In genomic region chr6:167576050-167576741, GRCh38 we compare ENCODE assay signal across 17 cellular contexts.
DNase-seq lines count a peak whose midpoint lies in the region; ATAC-seq, FAIRE-seq and TF ChIP-seq lines count a peak whose summit lies in the region.
"Had no signal": no experiment of that assay in that cellular context is flagged by ENCODE, and none has a peak within 500 bp of the region (broad histone marks: within the 10 kb centered on the region; RNA-seq: fewer than 3 reads in every experiment).

No MANE protein-coding gene starts in this region.

- H3K9ac ChIP-seq in HepG2 (ENCODE audit: insufficient read depth, low read depth, low read length), result no peak overlapping the region

- no peak for TF ChIP-seq CTCF in HepG2 (CRISPR knock-in tag; IDR thresholded peaks at IDR 0.05)
- TF ChIP-seq CTCF in right lobe of liver (IDR thresholded peaks at IDR 0.05), result no peak
- TF ChIP-seq CTCF in osteocyte (IDR thresholded peaks at IDR 0.05), result no peak

- intact Hi-C loops in HepG2 (cut with micrococcal nuclease; ENCODE audit: unreplicated experiment) (no loop called here), right lobe of liver (cut with DNase I) (no loop called here)

- H3K4me1 ChIP-seq in HepG2 (ENCODE audit: insufficient read depth, low read length), result peaks cover 64% of the 10 kb centered on the region
- H3K4me1 ChIP-seq in right lobe of liver, result peaks cover 0 to 15% (median 3%) of the 10 kb centered on the region in 4 donors
- H3K4me1 ChIP-seq: A549, Caco-2 had no signal

- H3K4me3 ChIP-seq in HepG2 (replicated peaks in 1 of 3; ENCODE audit: insufficient read depth in 1 of 3, low read depth in 2 of 3, low read length in 3 of 3) (no peak overlapping the region), right lobe of liver (no peak overlapping the region)
- H3K4me3 ChIP-seq: A549 had no signal

- WGBS in HepG2 (ENCODE audit: low lambda C conversion rate), result 68% methylated on average over 23 of the region's 23 CpGs
- WGBS in right lobe of liver (ENCODE audit: insufficient coverage, low coverage, low lambda C conversion rate, missing lambda C conversion rate), result 81% methylated on average over 6 of the region's 23 CpGs

- no peak overlapping the region for H3K27ac Mint-ChIP-seq in osteocyte (ENCODE audit: unreplicated experiment)

- TF ChIP-seq EP300 in HepG2 (IDR thresholded peaks at IDR 0.05; ENCODE audit: low read depth in 2 of 2, low read length in 2 of 2), result no peak
- TF ChIP-seq EP300 in HepG2 (CRISPR knock-in tag; IDR thresholded peaks at IDR 0.05; ENCODE audit: borderline replicate concordance), result no peak

- ATAC-seq in HepG2 (no peak), right lobe of liver (no peak), HG03439 (IDR thresholded peaks at IDR 0.05; ENCODE audit: unreplicated experiment) (no peak), GM21515 (IDR thresholded peaks at IDR 0.05; ENCODE audit: unreplicated experiment) (no peak)
- ATAC-seq: A549 had no signal

- no peak for TF ChIP-seq RAD21 in HepG2 (CRISPR knock-in tag; IDR thresholded peaks at IDR 0.05)

- no TSS peak for BruUV-seq in HepG2 (replicated peaks; lab: Mats Ljungman, UMichigan)

- H3K9me3 Mint-ChIP-seq in osteocyte (ENCODE audit: unreplicated experiment), result no peaks in the 10 kb centered on the region

- no peak for DNase-seq in HepG2 (ENCODE audit: low spot score)
- no peak for DNase-seq in right lobe of liver
- DNase-seq in iPS-NIHi11 (ENCODE audit: low spot score), result peak; percentile 2
- peak; percentile 80 for DNase-seq in osteocyte (ENCODE audit: extremely low spot score, unreplicated experiment)
- no peak for DNase-seq in NCI-H2171 treated with DMSO at 0.1 percent for 48 hours (lab: John Stamatoyannopoulos, UW)
- DNase-seq in inferior parietal cortex (ENCODE audit: extremely low spot score), result no peak
- DNase-seq: Caco-2, KBM-7, NCI-H2107, NCI-H345, NCI-H526 treated with DMSO at 0.1 percent for 48 hours had no signal

- no peak overlapping the region for H2AFZ ChIP-seq in HepG2 (ENCODE audit: low read length)

- TF ChIP-seq POLR2A in HepG2 (IDR thresholded peaks at IDR 0.05; ENCODE audit: insufficient read depth in 1 of 2, low read depth in 2 of 2, low read length in 2 of 2) (no peak), right lobe of liver (IDR thresholded peaks at IDR 0.05) (no peak)

- H3K27me3 Mint-ChIP-seq in osteocyte (ENCODE audit: unreplicated experiment), result no peaks in the 10 kb centered on the region

- H3K4me1 Mint-ChIP-seq in osteocyte (ENCODE audit: unreplicated experiment), result peaks cover 72% of the 10 kb centered on the region

- no peak overlapping the region for H3K4me3 Mint-ChIP-seq in osteocyte (ENCODE audit: unreplicated experiment)

- in situ Hi-C loops in HepG2 (cut with HindIII; ENCODE audit: extremely low pct_ligation_motif_present, low pct_unique_long_range_greater_than_20kb), result no loop called here

- no peak for FAIRE-seq in HepG2 (lab: Jason Lieb, UNC)
- FAIRE-seq: A549, G401.6, GM12891, GM19239 had no signal

- H3K9me3 ChIP-seq in HepG2 (ENCODE audit: low read length) (no peaks in the 10 kb centered on the region), right lobe of liver (no peaks in the 10 kb centered on the region)
- H3K9me3 ChIP-seq: A549, Caco-2 had no signal

- H3K36me3 ChIP-seq in HepG2 (replicated peaks in 1 of 2; ENCODE audit: control insufficient read depth in 1 of 2, insufficient read depth in 2 of 2, low read length in 2 of 2), result no peaks in the 10 kb centered on the region
- H3K36me3 ChIP-seq in right lobe of liver, result no peaks in the 10 kb centered on the region

- H3K36me3 Mint-ChIP-seq in osteocyte (ENCODE audit: unreplicated experiment), result no peaks in the 10 kb centered on the region

- no peak overlapping the region for H3K27ac ChIP-seq in HepG2 (ENCODE audit: extremely low read length, insufficient read depth, low read length)
- H3K27ac ChIP-seq in right lobe of liver, result no peak overlapping the region
- H3K27ac ChIP-seq: A549 had no signal

- H3K4me2 ChIP-seq in HepG2 (ENCODE audit: low read depth, low read length), result no peak overlapping the region
- H3K4me2 ChIP-seq: A549 had no signal

- POLR2A ChIA-PET in HepG2 (lab: Yijun Ruan, JAX), result no interaction called here

- peaks cover 9 to 17% of the 10 kb centered on the region in 2 experiments; a peak in 4 of 5 replicates for H3K27me3 ChIP-seq in HepG2 (ENCODE audit: control insufficient read depth in 1 of 2, insufficient read depth in 2 of 2, low read length in 2 of 2)
- no peaks in the 10 kb centered on the region for H3K27me3 ChIP-seq in right lobe of liver

- CTCF ChIA-PET in HepG2 (lab: Yijun Ruan, JAX; ENCODE audit: low intra/inter-chr PET ratio, low total read pairs), result no interaction called here

- H4K20me1 ChIP-seq in HepG2 (ENCODE audit: insufficient read depth, low read length), result no peaks in the 10 kb centered on the region

- no peaks in the 10 kb centered on the region for H3K79me2 ChIP-seq in HepG2 (ENCODE audit: insufficient read depth, low read length)

TF ChIP-seq in HepG2, 621 proteins besides CTCF, POLR2A, EP300 and RAD21:
- TF ChIP-seq CENPX (CRISPR knock-in tag; IDR thresholded peaks at IDR 0.05), result no peak
- no peak for TF ChIP-seq CC2D1A (CRISPR knock-in tag; IDR thresholded peaks at IDR 0.05)
- TF ChIP-seq, protein P1, sequence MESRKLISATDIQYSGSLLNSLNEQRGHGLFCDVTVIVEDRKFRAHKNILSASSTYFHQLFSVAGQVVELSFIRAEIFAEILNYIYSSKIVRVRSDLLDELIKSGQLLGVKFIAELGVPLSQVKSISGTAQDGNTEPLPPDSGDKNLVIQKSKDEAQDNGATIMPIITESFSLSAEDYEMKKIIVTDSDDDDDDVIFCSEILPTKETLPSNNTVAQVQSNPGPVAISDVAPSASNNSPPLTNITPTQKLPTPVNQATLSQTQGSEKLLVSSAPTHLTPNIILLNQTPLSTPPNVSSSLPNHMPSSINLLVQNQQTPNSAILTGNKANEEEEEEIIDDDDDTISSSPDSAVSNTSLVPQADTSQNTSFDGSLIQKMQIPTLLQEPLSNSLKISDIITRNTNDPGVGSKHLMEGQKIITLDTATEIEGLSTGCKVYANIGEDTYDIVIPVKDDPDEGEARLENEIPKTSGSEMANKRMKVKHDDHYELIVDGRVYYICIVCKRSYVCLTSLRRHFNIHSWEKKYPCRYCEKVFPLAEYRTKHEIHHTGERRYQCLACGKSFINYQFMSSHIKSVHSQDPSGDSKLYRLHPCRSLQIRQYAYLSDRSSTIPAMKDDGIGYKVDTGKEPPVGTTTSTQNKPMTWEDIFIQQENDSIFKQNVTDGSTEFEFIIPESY (CRISPR knock-in tag; IDR thresholded peaks at IDR 0.05), result 0 out of 2 replicates have a peak, but pooled peaks have one; percentile 32
- 0 out of 2 replicates have a peak, but pooled peaks have one; percentile 21 for TF ChIP-seq REXO4 (CRISPR knock-in tag; IDR thresholded peaks at IDR 0.05; ENCODE audit: borderline replicate concordance)
- 0 out of 2 replicates have a peak, but pooled peaks have one; percentile 29 for TF ChIP-seq ZSCAN21 (CRISPR knock-in tag; IDR thresholded peaks at IDR 0.05; ENCODE audit: borderline replicate concordance)
- TF ChIP-seq KDM5A (IDR thresholded peaks at IDR 0.05; ENCODE audit: borderline replicate concordance, low read length), result no peak
TF ChIP-seq in HepG2: peak in this region for 3.

Comparison
In these comparisons a context has a peak if more than half of its experiments do, and no peak if none do; other contexts are left out.
1. DNase-seq: peak in iPS-NIHi11 (single experiment) and osteocyte (single experiment); none in HepG2 (single experiment), right lobe of liver (0 of 3), NCI-H2171 treated with DMSO at 0.1 percent for 48 hours (single experiment) and inferior parietal cortex (single experiment).